In the genomic region with DNA sequence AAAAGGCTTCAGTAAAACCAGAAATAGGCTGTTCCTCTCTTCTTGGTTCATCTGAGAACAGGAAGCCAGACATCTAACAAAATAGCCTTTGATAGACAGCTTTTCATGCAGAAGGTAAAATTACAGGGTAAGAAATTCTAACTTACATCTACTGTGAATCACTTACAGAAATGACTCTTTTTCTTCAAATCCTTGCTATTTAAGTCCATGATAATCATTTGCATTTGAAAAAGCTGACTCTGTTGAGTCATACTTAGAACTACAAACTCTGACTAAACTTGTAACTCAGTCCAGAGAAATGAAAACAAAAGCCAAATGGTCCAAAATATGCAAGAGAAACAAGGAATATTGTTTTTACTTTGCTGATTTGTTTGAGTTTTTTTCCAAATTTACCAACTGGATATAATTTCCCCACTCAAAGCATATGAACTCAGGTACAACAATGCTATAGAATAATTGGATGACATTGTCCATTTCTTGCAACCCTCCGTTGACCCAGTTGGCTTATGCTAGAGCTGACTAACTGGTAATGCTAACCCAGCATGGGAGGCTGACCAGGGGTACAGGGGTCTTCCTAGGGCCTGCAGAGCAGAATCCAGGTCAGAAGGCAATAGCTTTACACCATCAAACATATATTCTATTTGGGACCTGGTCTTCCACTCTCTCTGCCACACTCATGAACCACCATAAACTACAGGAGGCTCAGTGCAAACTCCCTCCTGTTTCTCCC, we compare ENCODE assay signal across 9 cellular contexts. TPM values are rescaled to one million over a fixed set of nuclear protein-coding genes. Genes with fewer than 3 reads are reported as not detected.
A peak's percentile ranks its signal among the peaks of the same experiment; 100 is the strongest.
DNase-seq lines count a peak whose midpoint lies in the region; ATAC-seq and TF ChIP-seq lines count a peak whose summit lies in the region.
"Had no signal": no experiment of that assay in that cellular context is flagged by ENCODE, and none has a peak within 500 bp of the region (broad histone marks: within the 10 kb centered on the region; RNA-seq: fewer than 3 reads in every experiment).

No MANE protein-coding gene starts in this region.

- POLR2A ChIA-PET in A673 (lab: Charles Lee; ENCODE audit: low non-redundant PET): no interaction called here

- peaks cover 41% of the 10 kb centered on the region for H3K4me1 Mint-ChIP-seq in activated naive CD8-positive, alpha-beta T cell treated with anti-CD3 and anti-CD28 coated beads, Interleukin-2, amount 50 U/mL, for 24 hours

- ATAC-seq in GM18873 (IDR thresholded peaks at IDR 0.05; ENCODE audit: low FRiP score, unreplicated experiment): peak; percentile 78
- ATAC-seq in HG03045 (IDR thresholded peaks at IDR 0.05; ENCODE audit: unreplicated experiment): peak; percentile 76
- ATAC-seq in activated naive CD8-positive, alpha-beta T cell treated with anti-CD3 and anti-CD28 coated beads, Interleukin-2, amount 50 U/mL, for 24 hours: peak; percentile 83

- intact Hi-C loops in A673 (cut with micrococcal nuclease; ENCODE audit: unreplicated experiment): no loop called here
- intact Hi-C loops in ascending aorta (cut with DNase I): no loop called here

- H3K27ac ChIP-seq in A673 (ENCODE audit: low read depth, low read length, poor library complexity, severe bottlenecking) (no peak overlapping the region), ascending aorta (no peak overlapping the region)
- H3K27ac ChIP-seq: WERI-Rb-1 had no signal

- peaks cover 10% of the 10 kb centered on the region for H3K36me3 Mint-ChIP-seq in activated naive CD8-positive, alpha-beta T cell treated with anti-CD3 and anti-CD28 coated beads, Interleukin-2, amount 50 U/mL, for 24 hours (ENCODE audit: low read depth)

- DNase-seq in A673 (ENCODE audit: low spot score) (peak; percentile 21), ascending aorta (ENCODE audit: low spot score in 2 of 2) (no peak), NCI-H1694 treated with DMSO at 0.1 percent for 48 hours (lab: John Stamatoyannopoulos, UW) (no peak), anterior cingulate cortex (lab: John Stamatoyannopoulos, UW) (no peak), H4 (ENCODE audit: low spot score) (no peak)
- no peak for DNase-seq in activated naive CD8-positive, alpha-beta T cell treated with anti-CD3 and anti-CD28 coated beads, Interleukin-2, amount 50 U/mL, for 24 hours
- DNase-seq: WERI-Rb-1 had no signal

- H3K36me3 ChIP-seq in A673 (ENCODE audit: insufficient read depth, low read length, poor library complexity, severe bottlenecking) (no peaks in the 10 kb centered on the region), ascending aorta (no peaks in the 10 kb centered on the region)

- no peaks in the 10 kb centered on the region for H3K9me3 Mint-ChIP-seq in activated naive CD8-positive, alpha-beta T cell treated with anti-CD3 and anti-CD28 coated beads, Interleukin-2, amount 50 U/mL, for 24 hours

- CTCF ChIA-PET in A673 (lab: Charles Lee): interaction anchor here (1.2 to 1.4 kb wide), 3 partner anchors 9 to 82 kb away, joined by 3 to 5 read pairs (median 5); no protein-coding TSS in a partner anchor

- no peak overlapping the region for H3K4me3 ChIP-seq in A673 (ENCODE audit: low read depth, low read length, poor library complexity, severe bottlenecking)
- no peak overlapping the region for H3K4me3 ChIP-seq in ascending aorta

- H3K27me3 ChIP-seq in A673 (replicated peaks; ENCODE audit: insufficient read depth, low read depth, low read length, poor library complexity): no peaks in the 10 kb centered on the region
- no peaks in the 10 kb centered on the region for H3K27me3 ChIP-seq in ascending aorta

- H3K9me3 ChIP-seq in A673 (ENCODE audit: low read depth, low read length, poor library complexity, severe bottlenecking) (no peaks in the 10 kb centered on the region), ascending aorta (no peaks in the 10 kb centered on the region)

- TF ChIP-seq CTCF in A673 (conservative IDR thresholded peaks at IDR 0.05; ENCODE audit: low read depth, low read length) (no peak), ascending aorta (IDR thresholded peaks at IDR 0.05) (no peak)

- peak overlapping the region; percentile 60 for H3K4me3 Mint-ChIP-seq in activated naive CD8-positive, alpha-beta T cell treated with anti-CD3 and anti-CD28 coated beads, Interleukin-2, amount 50 U/mL, for 24 hours

- H3K27ac Mint-ChIP-seq in activated naive CD8-positive, alpha-beta T cell treated with anti-CD3 and anti-CD28 coated beads, Interleukin-2, amount 50 U/mL, for 24 hours: peak overlapping the region; percentile 88

- H3K4me1 ChIP-seq in A673 (ENCODE audit: insufficient read depth, low read length, poor library complexity, severe bottlenecking): no peaks in the 10 kb centered on the region
- peaks cover 0 to 5% of the 10 kb centered on the region in 2 donors for H3K4me1 ChIP-seq in ascending aorta

- H3K27me3 Mint-ChIP-seq in activated naive CD8-positive, alpha-beta T cell treated with anti-CD3 and anti-CD28 coated beads, Interleukin-2, amount 50 U/mL, for 24 hours: no peaks in the 10 kb centered on the region

- no TSS peak for BruUV-seq in A673 (replicated peaks; lab: Mats Ljungman, UMichigan)

RNA-seq across cellular contexts. Expression of a gene that starts 18.8 kb away (rescaled TPM):
- total RNA-seq in A673 (2021) (14.9 and 15.9 TPM in 2 replicates), ascending aorta (not detected)
- total RNA-seq in H4 (2014; rRNA removed; shearing (Covaris generic)): 5.5 and 8.3 TPM in 2 replicates

RNA-seq across cellular contexts. Expression of a gene that starts 49.5 kb away (rescaled TPM):
- total RNA-seq in A673 (2021) (19.7 and 22.2 TPM in 2 replicates), ascending aorta (32.2 TPM)
- total RNA-seq in H4 (2014; rRNA removed; shearing (Covaris generic)): 12.8 and 21.8 TPM in 2 replicates

RNA-seq across cellular contexts. Expression of a gene that starts 49.6 kb away (rescaled TPM):
- 1.1 and 1.7 TPM in 2 replicates for total RNA-seq in A673 (2021)
- 7.3 TPM for total RNA-seq in ascending aorta
- 0.16 and 0.35 TPM in 2 replicates for total RNA-seq in H4 (2014; rRNA removed; shearing (Covaris generic))
